16 cellular contexts compared by ENCODE assay signal in genomic region chr4:147546341-147546740, GRCh38.
DNase-seq lines count a peak whose midpoint lies in the region; ATAC-seq, FAIRE-seq and TF ChIP-seq lines count a peak whose summit lies in the region.
"Had no signal": no experiment of that assay in that cellular context is flagged by ENCODE, and none has a peak within 500 bp of the region (broad histone marks: within the 10 kb centered on the region; RNA-seq: fewer than 3 reads in every experiment).

No MANE protein-coding gene starts in this region.

- DNase-seq in AG08395 (ENCODE audit: low spot score) = peak; percentile 73
- peak; percentile 90 for DNase-seq in LHCN-M2 (ENCODE audit: low read depth)
- DNase-seq in bronchial epithelial cell (ENCODE audit: low read depth) = peak; percentile 94
- peak; percentile 2 to 94 for DNase-seq in lung microvascular endothelial cell (ENCODE audit: low read depth in 2 of 2)
- DNase-seq in NK-92 treated with Interleukin-12 subunit alpha and Interleukin-12 subunit beta, amount 100 ng/mL, for 24 hours (lab: John Stamatoyannopoulos, UW) = no peak
- DNase-seq in activated CD8-positive, alpha-beta memory T cell treated with anti-CD3 and anti-CD28 coated beads, Interleukin-2, amount 50 U/mL, for 48 hours = no peak
- DNase-seq in NCI-H524 (lab: John Stamatoyannopoulos, UW) = no peak
- DNase-seq: activated T-cell treated with anti-CD3 and anti-CD28 coated beads, Interleukin-2, amount 50 U/mL, for 1 hour; esophagus squamous epithelium; kidney glomerular epithelial cell; naive thymus-derived CD4-positive, alpha-beta T cell; NCI-H1092 treated with DMSO at 0.1 percent for 48 hours; NCI-H526 treated with DMSO at 0.1 percent for 48 hours; SHP77 treated with DMSO at 0.1 percent for 48 hours had no signal

- no peak for ATAC-seq in GM18909 (IDR thresholded peaks at IDR 0.05; ENCODE audit: poor library complexity, unreplicated experiment)
- ATAC-seq: naive thymus-derived CD4-positive, alpha-beta T cell had no signal

- H3K36me3 ChIP-seq in bronchial epithelial cell (ENCODE audit: control insufficient read depth, insufficient read depth, low read length) = no peaks in the 10 kb centered on the region
- H3K36me3 ChIP-seq: BLaER1 treated with 17β-estradiol and CSF1 and Interleukin-3, amounts not matched to agents 10 nM and 100 nM; esophagus squamous epithelium had no signal

- H3K4me3 ChIP-seq in bronchial epithelial cell (ENCODE audit: low read depth, low read length) = no peak overlapping the region
- H3K4me3 ChIP-seq: BLaER1 treated with 17β-estradiol and CSF1 and Interleukin-3, amounts not matched to agents 10 nM and 100 nM; esophagus squamous epithelium had no signal

- TF ChIP-seq CTCF in bronchial epithelial cell (IDR thresholded peaks at IDR 0.05; ENCODE audit: insufficient read depth, low read length, severe bottlenecking) = no peak

- no peak for FAIRE-seq in bronchial epithelial cell (lab: Jason Lieb, UNC)

- H3K27me3 ChIP-seq in bronchial epithelial cell (ENCODE audit: control insufficient read depth, insufficient read depth, low read length) = no peaks in the 10 kb centered on the region
- H3K27me3 ChIP-seq: BLaER1 treated with 17β-estradiol and CSF1 and Interleukin-3, amounts not matched to agents 10 nM and 100 nM; esophagus squamous epithelium had no signal

Comparison
In these comparisons a context has a peak if more than half of its experiments do, and no peak if none do; other contexts are left out.
1. DNase-seq: peak in AG08395 (single experiment), LHCN-M2 (single experiment), bronchial epithelial cell (single experiment) and lung microvascular endothelial cell (2 of 2); none in NK-92 treated with Interleukin-12 subunit alpha and Interleukin-12 subunit beta, amount 100 ng/mL, for 24 hours (single experiment), activated CD8-positive, alpha-beta memory T cell treated with anti-CD3 and anti-CD28 coated beads, Interleukin-2, amount 50 U/mL, for 48 hours (single experiment) and NCI-H524 (0 of 2).